9 cellular contexts compared by ENCODE assay signal in the genomic region with DNA sequence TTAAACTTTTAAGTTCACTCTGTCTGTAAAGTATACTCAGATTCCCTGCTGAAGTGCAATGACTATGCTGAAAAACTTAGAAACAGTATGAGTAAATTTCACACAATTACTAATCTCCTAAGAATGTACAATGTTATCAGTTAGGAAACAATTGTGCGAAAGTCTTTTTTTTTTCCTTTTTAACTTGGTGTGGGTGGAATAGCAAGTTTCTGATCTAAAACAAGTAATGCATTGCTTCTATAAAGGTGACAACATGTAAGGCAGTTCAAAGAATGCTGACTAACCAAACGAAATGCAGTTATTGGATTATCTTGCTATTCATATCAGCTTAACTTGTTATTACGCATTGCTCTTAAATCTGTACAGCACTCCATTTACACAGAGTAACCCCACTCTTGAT. TPM values are rescaled to one million over a fixed set of nuclear protein-coding genes. Genes with fewer than 3 reads are reported as not detected.
DNase-seq lines count a peak whose midpoint lies in the region; ATAC-seq and FAIRE-seq lines count a peak whose summit lies in the region.
"Had no signal": no experiment of that assay in that cellular context is flagged by ENCODE, and none has a peak within 500 bp of the region (broad histone marks: within the 10 kb centered on the region; RNA-seq: fewer than 3 reads in every experiment).

No MANE protein-coding gene starts in this region.

- H3K27me3 ChIP-seq in skeletal muscle satellite cell (ENCODE audit: control insufficient read depth, insufficient read depth, low read length) = no peaks in the 10 kb centered on the region
- H3K27me3 ChIP-seq: gastroesophageal sphincter had no signal

- ATAC-seq in HG02973 (IDR thresholded peaks at IDR 0.05; ENCODE audit: unreplicated experiment) (no peak), GM21515 (IDR thresholded peaks at IDR 0.05; ENCODE audit: unreplicated experiment) (no peak)
- ATAC-seq: gastroesophageal sphincter had no signal

- H3K4me1 ChIP-seq in skeletal muscle satellite cell (ENCODE audit: control insufficient read depth, insufficient read depth, low read length) = peaks cover 14% of the 10 kb centered on the region

- H3K36me3 ChIP-seq in skeletal muscle satellite cell (ENCODE audit: insufficient read depth, low read length) = peaks cover 27% of the 10 kb centered on the region

- FAIRE-seq in GM18507 (lab: Jason Lieb, UNC) = peak; percentile 24

- peak overlapping the region; percentile 7 for H3K27ac ChIP-seq in epithelial cell of prostate
- H3K27ac ChIP-seq: gastroesophageal sphincter had no signal

- DNase-seq in GM18507 (ENCODE audit: extremely low spot score, insufficient read length, low read depth) (no peak), RKO (ENCODE audit: low spot score) (peak; percentile 68), epithelial cell of prostate (ENCODE audit: low read depth, low spot score) (no peak), DMS53 treated with DMSO at 0.1 percent for 48 hours (lab: John Stamatoyannopoulos, UW; ENCODE audit: unreplicated experiment) (no peak)

- H3K4me3 ChIP-seq in skeletal muscle satellite cell (ENCODE audit: low read length) = no peak overlapping the region
- H3K4me3 ChIP-seq: gastroesophageal sphincter had no signal

- H3K4me2 ChIP-seq in skeletal muscle satellite cell (ENCODE audit: low read length) = peak overlapping the region; percentile 6

- no peaks in the 10 kb centered on the region for H3K9me3 ChIP-seq in skeletal muscle satellite cell (replicated peaks; ENCODE audit: low read length)
- H3K9me3 ChIP-seq: gastroesophageal sphincter had no signal

- peak overlapping the region; percentile 19 for H3K9ac ChIP-seq in skeletal muscle satellite cell (ENCODE audit: low read depth, low read length)

RNA-seq across cellular contexts. Expression of gene SLC12A8, which starts 19.3 kb away (rescaled TPM):
- total RNA-seq in skeletal muscle satellite cell (2012; rRNA removed) = 0.51 and 2.4 TPM in 2 replicates
- total RNA-seq: mononuclear cell had no signal
